ENCODE assay signal across 25 cellular contexts in genomic region chr4:22093126-22093525, GRCh38.
DNase-seq lines count a peak whose midpoint lies in the region; ATAC-seq, FAIRE-seq and TF ChIP-seq lines count a peak whose summit lies in the region.
"Had no signal": no experiment of that assay in that cellular context is flagged by ENCODE, and none has a peak within 500 bp of the region (broad histone marks: within the 10 kb centered on the region; RNA-seq: fewer than 3 reads in every experiment).

No MANE protein-coding gene starts in this region.

- H3K4me2 ChIP-seq in BLaER1, result peak overlapping the region; percentile 79
- H3K4me2 ChIP-seq: A549, GM23338 had no signal

- H3K27me3 Mint-ChIP-seq in glutamatergic neuron (ENCODE audit: unreplicated experiment) (peaks cover 3% of the 10 kb centered on the region), HFFc6 (ENCODE audit: insufficient read depth) (no peaks in the 10 kb centered on the region)
- H3K27me3 Mint-ChIP-seq: CD4-positive, CD25-positive, alpha-beta regulatory T cell had no signal

- TF ChIP-seq CTCF in D721Med (IDR thresholded peaks at IDR 0.05; ENCODE audit: insufficient read depth, missing control alignments), result no peak
- TF ChIP-seq CTCF in glutamatergic neuron (IDR thresholded peaks at IDR 0.05; ENCODE audit: partially characterized antibody, unreplicated experiment), result no peak
- no peak for TF ChIP-seq CTCF in HFFc6 (IDR thresholded peaks at IDR 0.05)

- H3K27ac ChIP-seq in BLaER1, result peak overlapping the region; percentile 70
- H3K27ac ChIP-seq: A549, C4-2B had no signal

- peaks cover 4% of the 10 kb centered on the region; the same call in 1 of the 2 replicates for H3K9me3 ChIP-seq in BLaER1
- H3K9me3 ChIP-seq: A549, BE2C, Caco-2 had no signal

- no peaks in the 10 kb centered on the region for H4K20me1 ChIP-seq in BLaER1

- DNase-seq in D721Med (ENCODE audit: insufficient read length, low spot score), result no peak
- DNase-seq in cerebellar cortex (ENCODE audit: low spot score), result peak; percentile 93
- no peak for DNase-seq in glutamatergic neuron
- DNase-seq in NCI-H1092 (lab: John Stamatoyannopoulos, UW), result no peak
- DNase-seq in HFFc6, result no peak
- DNase-seq: 8988T; ACHN; AML-193; BE2C; Caco-2; CD4-positive, CD25-positive, alpha-beta regulatory T cell; CD8-positive, alpha-beta T cell; DMS 273 treated with DMSO at 0.1 percent for 48 hours; DMS79; EL; GF-D8; H9 had no signal

- H3K27me3 ChIP-seq in BLaER1, result no peaks in the 10 kb centered on the region
- H3K27me3 ChIP-seq: BE2C had no signal

- H3K27ac Mint-ChIP-seq in glutamatergic neuron (ENCODE audit: unreplicated experiment) (peak overlapping the region; percentile 79), HFFc6 (no peak overlapping the region)
- H3K27ac Mint-ChIP-seq: CD8-positive, alpha-beta T cell; GM23338; H9 had no signal

- peak overlapping the region; percentile 37; the same call in 1 of the 2 replicates for H3K9ac ChIP-seq in BLaER1

- peaks cover 43% of the 10 kb centered on the region for H3K4me1 ChIP-seq in BLaER1
- H3K4me1 ChIP-seq: A549, BE2C, Caco-2 had no signal

- H3K4me1 Mint-ChIP-seq in glutamatergic neuron (ENCODE audit: low read depth, unreplicated experiment) (peaks cover 34% of the 10 kb centered on the region), HFFc6 (ENCODE audit: low read depth) (no peaks in the 10 kb centered on the region)
- H3K4me1 Mint-ChIP-seq: CD4-positive, CD25-positive, alpha-beta regulatory T cell had no signal

- H3K9me3 Mint-ChIP-seq in glutamatergic neuron (ENCODE audit: unreplicated experiment) (peaks cover 2% of the 10 kb centered on the region), HFFc6 (no peaks in the 10 kb centered on the region; the same call in 1 of the 2 replicates)
- H3K9me3 Mint-ChIP-seq: GM23338, H9 had no signal

- no peaks in the 10 kb centered on the region for H3K36me3 ChIP-seq in BLaER1
- H3K36me3 ChIP-seq: BE2C had no signal

- ATAC-seq in GM18498 (IDR thresholded peaks at IDR 0.05; ENCODE audit: unreplicated experiment), result no peak
- ATAC-seq: A549; CD8-positive, alpha-beta T cell; GM23338; HCT116 had no signal

- H3K4me3 Mint-ChIP-seq in glutamatergic neuron (ENCODE audit: unreplicated experiment), result peak overlapping the region; percentile 7
- no peak overlapping the region for H3K4me3 Mint-ChIP-seq in HFFc6
- H3K4me3 Mint-ChIP-seq: CD4-positive, CD25-positive, alpha-beta regulatory T cell; CD8-positive, alpha-beta T cell; GM23338; H9 had no signal

- peak; percentile 51 for FAIRE-seq in D721Med (lab: Jason Lieb, UNC)
- FAIRE-seq: A549, GM12891, GM19239 had no signal

- H3K36me3 Mint-ChIP-seq in glutamatergic neuron (ENCODE audit: unreplicated experiment) (no peaks in the 10 kb centered on the region), HFFc6 (ENCODE audit: low read depth) (no peaks in the 10 kb centered on the region)
- H3K36me3 Mint-ChIP-seq: CD4-positive, CD25-positive, alpha-beta regulatory T cell; CD8-positive, alpha-beta T cell had no signal

- 0 out of 2 replicates have a peak overlapping the region, but pooled peaks have one; percentile 30 for H3K4me3 ChIP-seq in BLaER1
- H3K4me3 ChIP-seq: A549, GM23338 had no signal
